In the genomic region with DNA sequence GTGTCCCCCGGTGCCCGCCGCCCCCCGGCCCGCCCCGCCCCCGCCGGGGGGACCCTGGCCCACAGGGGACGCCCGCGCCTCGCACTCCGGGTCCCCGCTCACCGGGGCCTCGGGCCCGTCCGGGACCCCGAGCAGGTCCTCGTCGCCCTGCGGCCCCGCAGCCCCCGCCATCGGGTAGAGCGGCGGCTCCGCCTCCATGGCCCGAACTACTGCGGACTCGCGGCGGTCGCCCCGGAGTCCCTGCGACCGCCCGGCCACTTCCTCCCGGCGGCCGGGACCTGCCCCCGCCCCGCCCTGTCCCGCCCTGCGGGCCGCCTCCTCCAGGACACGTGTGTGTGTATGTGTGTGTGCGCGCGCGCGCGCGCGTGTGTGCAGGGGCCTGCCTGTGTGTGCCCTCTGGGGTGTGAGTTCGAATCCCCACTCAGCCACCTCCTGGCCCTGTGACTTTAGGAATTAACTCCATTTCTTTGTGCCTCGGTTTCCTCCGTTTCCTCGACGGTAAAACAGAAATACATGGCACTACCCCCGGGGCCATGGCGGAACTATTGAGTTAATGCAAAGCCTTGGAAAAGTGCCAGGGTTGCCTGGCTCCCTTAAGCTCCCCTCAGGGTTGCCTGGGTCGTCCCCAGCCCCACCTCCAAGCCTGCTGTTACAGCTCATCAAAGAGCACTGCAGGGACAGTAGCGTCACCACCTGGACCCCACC, we compare ENCODE assay signal across 8 cellular contexts. TPM values are rescaled to one million over a fixed set of nuclear protein-coding genes. Genes with fewer than 3 reads are reported as not detected.
DNase-seq lines count a peak whose midpoint lies in the region; ATAC-seq and TF ChIP-seq lines count a peak whose summit lies in the region.

A gene with protein sequence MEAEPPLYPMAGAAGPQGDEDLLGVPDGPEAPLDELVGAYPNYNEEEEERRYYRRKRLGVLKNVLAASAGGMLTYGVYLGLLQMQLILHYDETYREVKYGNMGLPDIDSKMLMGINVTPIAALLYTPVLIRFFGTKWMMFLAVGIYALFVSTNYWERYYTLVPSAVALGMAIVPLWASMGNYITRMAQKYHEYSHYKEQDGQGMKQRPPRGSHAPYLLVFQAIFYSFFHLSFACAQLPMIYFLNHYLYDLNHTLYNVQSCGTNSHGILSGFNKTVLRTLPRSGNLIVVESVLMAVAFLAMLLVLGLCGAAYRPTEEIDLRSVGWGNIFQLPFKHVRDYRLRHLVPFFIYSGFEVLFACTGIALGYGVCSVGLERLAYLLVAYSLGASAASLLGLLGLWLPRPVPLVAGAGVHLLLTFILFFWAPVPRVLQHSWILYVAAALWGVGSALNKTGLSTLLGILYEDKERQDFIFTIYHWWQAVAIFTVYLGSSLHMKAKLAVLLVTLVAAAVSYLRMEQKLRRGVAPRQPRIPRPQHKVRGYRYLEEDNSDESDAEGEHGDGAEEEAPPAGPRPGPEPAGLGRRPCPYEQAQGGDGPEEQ (minus strand): TSS at position 252 of the 705 bp plus-strand sequence. CDS start 54 bp downstream, at position 198.

- H3K27me3 Mint-ChIP-seq in activated T-helper 2 cell treated with anti-CD3 and anti-CD28 coated beads, Interferon-gamma antibody, Interleukin-2, Interleukin-4, amounts not matched to agents 10 μg/mL and 5 μg/mL and 100 μg/mL, durations not matched to agents 14 hours and 24 hours and 36 hours (ENCODE audit: low read depth), result no peaks in the 10 kb centered on the region

- DNase-seq in AG08396 (ENCODE audit: low spot score) (peak; percentile 92), RWPE2 (ENCODE audit: low spot score) (peak; percentile 88), foreskin fibroblast (peak; percentile 88 to 94), substantia nigra (lab: John Stamatoyannopoulos, UW) (peak in 33 of 49 donors; percentile 11 to 77 (median 51))
- peak; percentile 79 for DNase-seq in activated T-helper 2 cell treated with anti-CD3 and anti-CD28 coated beads, Interferon-gamma antibody, Interleukin-2, Interleukin-4, amounts not matched to agents 10 μg/mL and 5 μg/mL and 100 μg/mL, durations not matched to agents 14 hours and 24 hours and 36 hours (ENCODE audit: low spot score)

- peaks cover 16% of the 10 kb centered on the region for H3K4me1 Mint-ChIP-seq in activated T-helper 2 cell treated with anti-CD3 and anti-CD28 coated beads, Interferon-gamma antibody, Interleukin-2, Interleukin-4, amounts not matched to agents 10 μg/mL and 5 μg/mL and 100 μg/mL, durations not matched to agents 14 hours and 24 hours and 36 hours (ENCODE audit: low read depth)

- peak; percentile 87 for TF ChIP-seq POLR2A in GM18951 (IDR thresholded peaks at IDR 0.05; ENCODE audit: extremely low read depth, insufficient read depth, insufficient read length)

- TF ChIP-seq CTCF in RWPE2 (IDR thresholded peaks at IDR 0.05; ENCODE audit: poor library complexity, severe bottlenecking) (no peak), foreskin fibroblast (IDR thresholded peaks at IDR 0.05; ENCODE audit: low read depth, low read length) (no peak), neutrophil (IDR thresholded peaks at IDR 0.05) (peak; percentile 20)

- no peaks in the 10 kb centered on the region for H3K9me3 ChIP-seq in RWPE2 (ENCODE audit: severe bottlenecking)
- H3K9me3 ChIP-seq in neutrophil, result no peaks in the 10 kb centered on the region

- H3K27ac Mint-ChIP-seq in activated T-helper 2 cell treated with anti-CD3 and anti-CD28 coated beads, Interferon-gamma antibody, Interleukin-2, Interleukin-4, amounts not matched to agents 10 μg/mL and 5 μg/mL and 100 μg/mL, durations not matched to agents 14 hours and 24 hours and 36 hours, result peak within 1 kb of the TSS; percentile 78

- peak; percentile 59 for ATAC-seq in HG03520 (IDR thresholded peaks at IDR 0.05; ENCODE audit: unreplicated experiment)
- ATAC-seq in RWPE2 (ENCODE audit: low read depth), result peak; percentile 74

- H3K36me3 Mint-ChIP-seq in activated T-helper 2 cell treated with anti-CD3 and anti-CD28 coated beads, Interferon-gamma antibody, Interleukin-2, Interleukin-4, amounts not matched to agents 10 μg/mL and 5 μg/mL and 100 μg/mL, durations not matched to agents 14 hours and 24 hours and 36 hours (ENCODE audit: low read depth), result no peaks in the 10 kb centered on the region

- H3K4me1 ChIP-seq in RWPE2 (ENCODE audit: insufficient read depth, poor library complexity, severe bottlenecking) (peaks cover 7% of the 10 kb centered on the region), neutrophil (ENCODE audit: control insufficient read depth in 1 of 2, insufficient read depth in 1 of 2, low read depth in 1 of 2, low read length in 1 of 2) (peaks cover 33 to 39% of the 10 kb centered on the region in 2 experiments)

- H3K27ac ChIP-seq in RWPE2 (ENCODE audit: poor library complexity, severe bottlenecking) (peak within 1 kb of the TSS; percentile 35), neutrophil (peak within 1 kb of the TSS; percentile 96), substantia nigra (ENCODE audit: low read depth, low read length, poor library complexity, severe bottlenecking) (peak within 1 kb of the TSS; percentile 38)

- intact Hi-C loops in activated T-helper 2 cell treated with anti-CD3 and anti-CD28 coated beads, Interferon-gamma antibody, Interleukin-2, Interleukin-4, amounts not matched to agents 10 μg/mL and 5 μg/mL and 100 μg/mL, durations not matched to agents 14 hours and 24 hours and 36 hours (cut with micrococcal nuclease), result loop anchor here (1.0 kb wide), 1 partner anchor 26 kb away; a partner anchor contains a TSS

- in situ Hi-C loops in GM18951 (cut with MboI; ENCODE audit: low sequenced_read_pairs, unreplicated experiment), result no loop called here

- H3K36me3 ChIP-seq in RWPE2 (ENCODE audit: low read depth) (no peaks in the 10 kb centered on the region), neutrophil (peaks cover 10% of the 10 kb centered on the region)

- H3K4me3 Mint-ChIP-seq in activated T-helper 2 cell treated with anti-CD3 and anti-CD28 coated beads, Interferon-gamma antibody, Interleukin-2, Interleukin-4, amounts not matched to agents 10 μg/mL and 5 μg/mL and 100 μg/mL, durations not matched to agents 14 hours and 24 hours and 36 hours (ENCODE audit: low read depth), result peak within 1 kb of the TSS; percentile 78

- H3K27me3 ChIP-seq in RWPE2 (ENCODE audit: insufficient read depth, poor library complexity, severe bottlenecking) (no peaks in the 10 kb centered on the region), neutrophil (no peaks in the 10 kb centered on the region)

- no peaks in the 10 kb centered on the region for H3K9me3 Mint-ChIP-seq in activated T-helper 2 cell treated with anti-CD3 and anti-CD28 coated beads, Interferon-gamma antibody, Interleukin-2, Interleukin-4, amounts not matched to agents 10 μg/mL and 5 μg/mL and 100 μg/mL, durations not matched to agents 14 hours and 24 hours and 36 hours

- peak within 1 kb of the TSS; percentile 42 for H3K4me3 ChIP-seq in RWPE2 (ENCODE audit: severe bottlenecking)
- H3K4me3 ChIP-seq in foreskin fibroblast (ENCODE audit: low read depth in 1 of 2, low read length in 2 of 2), result peak within 1 kb of the TSS; percentile 60 to 62
- peak within 1 kb of the TSS; percentile 59 to 88 for H3K4me3 ChIP-seq in neutrophil (ENCODE audit: low read depth in 1 of 2, low read length in 1 of 2)

RNA-seq across cellular contexts. Expression of the gene that starts here (rescaled TPM):
- total RNA-seq in activated T-helper 2 cell treated with anti-CD3 and anti-CD28 coated beads, Interferon-gamma antibody, Interleukin-2, Interleukin-4, amounts not matched to agents 10 μg/mL and 5 μg/mL and 100 μg/mL, durations not matched to agents 14 hours and 24 hours and 36 hours, result 12.3 and 14.1 TPM in 2 replicates

Comparison
In these comparisons a context has a peak if more than half of its experiments do, and no peak if none do; other contexts are left out.
1. Peak in every context shown above with its lines: DNase-seq, ATAC-seq, H3K4me3 ChIP-seq and H3K27ac ChIP-seq.
2. H3K27ac ChIP-seq: peak in every context shown above with its lines; median percentile 96 in neutrophil; 38 in substantia nigra; 35 in RWPE2.